Comparison of ENCODE assay signal across 1 cellular context in the genomic region with DNA sequence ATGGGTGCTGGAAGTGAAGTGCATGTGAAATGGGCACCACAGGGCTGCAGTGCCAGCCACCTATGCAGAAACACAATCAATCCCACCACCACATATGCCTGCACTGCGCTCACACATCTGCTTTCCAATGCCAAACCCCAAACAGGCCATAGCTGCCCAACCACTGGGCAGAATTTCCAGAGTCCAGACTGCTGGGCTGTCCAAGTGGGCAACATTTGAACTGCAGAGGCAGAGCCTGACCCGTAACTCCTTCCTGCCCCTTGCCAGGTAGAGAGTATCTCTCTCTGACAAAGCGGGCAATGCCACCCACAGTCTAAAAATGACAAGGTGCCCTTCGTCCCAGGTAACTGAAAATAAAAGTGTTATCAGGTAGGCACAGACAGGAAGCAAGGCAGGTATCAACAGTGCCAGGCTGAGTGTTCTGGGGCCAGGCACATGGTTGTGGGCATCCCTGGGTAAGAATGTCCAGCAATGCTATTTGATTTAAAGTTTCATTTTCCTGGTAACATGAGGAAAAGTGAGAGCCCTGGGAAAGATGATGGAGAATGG.
TF ChIP-seq lines count a peak whose summit lies in the region.

No MANE protein-coding gene starts in this region.

TF ChIP-seq in IMR-90, 13 proteins besides CTCF, POLR2A, EP300 and RAD21 (continued from another document):
- TF ChIP-seq MXI1 (IDR thresholded peaks at IDR 0.05; ENCODE audit: borderline replicate concordance, low read depth, low read length) (no peak), RCOR1 (IDR thresholded peaks at IDR 0.05; ENCODE audit: insufficient replicate concordance, low read length) (no peak), FOS (IDR thresholded peaks at IDR 0.05; ENCODE audit: low read depth, low read length) (no peak), CEBPB (IDR thresholded peaks at IDR 0.05; ENCODE audit: low read depth, low read length) (no peak)
